In the genomic region with DNA sequence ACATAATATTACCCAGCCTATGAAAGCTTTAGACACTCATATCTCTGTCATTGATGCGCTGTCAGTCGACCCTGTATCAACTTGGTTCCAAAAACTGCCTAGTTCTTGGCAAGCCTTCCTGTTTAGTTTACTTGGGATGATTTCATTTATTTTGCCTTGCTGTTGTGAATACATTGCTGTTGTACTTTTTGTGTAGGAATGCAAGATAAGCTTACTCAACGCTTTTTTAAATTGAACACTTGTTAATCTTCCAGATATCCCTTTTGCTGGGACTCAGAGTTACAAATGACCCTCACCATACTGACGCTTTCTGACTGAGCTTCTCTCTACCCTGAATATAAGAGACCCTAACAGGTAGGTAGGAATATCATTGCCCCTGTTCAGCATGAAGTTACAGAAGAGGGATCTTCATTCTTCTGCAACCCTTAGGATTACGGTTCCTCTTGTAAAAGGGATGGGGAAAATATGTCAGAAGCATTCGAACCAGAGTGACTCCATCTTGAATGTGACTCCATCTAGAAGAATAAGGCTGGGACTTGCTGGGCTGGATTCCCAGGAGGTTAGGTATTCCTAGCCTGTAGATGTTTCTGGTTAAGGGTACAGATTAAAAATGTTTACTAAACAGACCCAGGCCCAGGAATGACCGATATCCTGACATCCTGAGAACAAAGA, we compare ENCODE assay signal across 2 cellular contexts.
TF ChIP-seq lines count a peak whose summit lies in the region.

No MANE protein-coding gene starts in this region.

TF ChIP-seq in A549, 52 proteins besides CTCF, POLR2A, EP300 and RAD21:
- TF ChIP-seq HMGXB4 (CRISPR knock-in tag; IDR thresholded peaks at IDR 0.05; ENCODE audit: borderline replicate concordance) (no peak), MAFK (IDR thresholded peaks at IDR 0.05; ENCODE audit: partially characterized antibody) (peak; percentile 18), EHMT2 (IDR thresholded peaks at IDR 0.05; ENCODE audit: low read depth) (no peak), NPAS2 (CRISPR knock-in tag; IDR thresholded peaks at IDR 0.05; ENCODE audit: borderline replicate concordance) (no peak), USF2 (IDR thresholded peaks at IDR 0.05) (no peak)
TF ChIP-seq in A549: peak in this region for 1.

TF ChIP-seq in HEK293, 187 proteins besides CTCF, POLR2A, EP300 and RAD21 (continued from another document):
- no peak for TF ChIP-seq HIC1 (tag by site-specific recombination; IDR thresholded peaks at IDR 0.05)
- no peak for TF ChIP-seq ZBTB49 (tag by site-specific recombination; IDR thresholded peaks at IDR 0.05; ENCODE audit: low read depth)
- TF ChIP-seq FEZF1 (tag by site-specific recombination; IDR thresholded peaks at IDR 0.05): peak; percentile 94
- no peak for TF ChIP-seq ZNF266 (tag by site-specific recombination; IDR thresholded peaks at IDR 0.05; ENCODE audit: low read depth)
- no peak for TF ChIP-seq SP2 (tag by site-specific recombination; IDR thresholded peaks at IDR 0.05)
- TF ChIP-seq ZNF423 (tag by site-specific recombination; IDR thresholded peaks at IDR 0.05): no peak
- TF ChIP-seq ZFP3 (tag by site-specific recombination; IDR thresholded peaks at IDR 0.05; ENCODE audit: low read depth): no peak
- TF ChIP-seq OVOL3 (tag by site-specific recombination; IDR thresholded peaks at IDR 0.05): no peak
- TF ChIP-seq YY1 (tag by site-specific recombination; IDR thresholded peaks at IDR 0.05): peak; percentile 46; the same call in 1 of the 2 replicates
- no peak for TF ChIP-seq ZIC2 (tag by site-specific recombination; IDR thresholded peaks at IDR 0.05)
- no peak for TF ChIP-seq ZNF548 (tag by site-specific recombination; IDR thresholded peaks at IDR 0.05)
- TF ChIP-seq ZNF16 (tag by site-specific recombination; IDR thresholded peaks at IDR 0.05; ENCODE audit: low read depth): no peak
- TF ChIP-seq ZNF366 (tag by site-specific recombination; conservative IDR thresholded peaks at IDR 0.05): no peak
- TF ChIP-seq ZNF544 (tag by site-specific recombination; IDR thresholded peaks at IDR 0.05): no peak
- peak; percentile 12; the same call in 1 of the 2 replicates for TF ChIP-seq PRDM6 (tag by site-specific recombination; IDR thresholded peaks at IDR 0.05)
- TF ChIP-seq, protein P1, sequence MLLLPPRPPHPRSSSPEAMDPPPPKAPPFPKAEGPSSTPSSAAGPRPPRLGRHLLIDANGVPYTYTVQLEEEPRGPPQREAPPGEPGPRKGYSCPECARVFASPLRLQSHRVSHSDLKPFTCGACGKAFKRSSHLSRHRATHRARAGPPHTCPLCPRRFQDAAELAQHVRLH (tag by site-specific recombination; IDR thresholded peaks at IDR 0.05): no peak
